In genomic region chr12:53478865-53479264, GRCh38 we compare ENCODE assay signal across 16 cellular contexts. TPM values are rescaled to one million over a fixed set of nuclear protein-coding genes. Genes with fewer than 3 reads are reported as not detected.
DNase-seq lines count a peak whose midpoint lies in the region; ATAC-seq, FAIRE-seq and TF ChIP-seq lines count a peak whose summit lies in the region.
"Had no signal": no experiment of that assay in that cellular context is flagged by ENCODE, and none has a peak within 500 bp of the region (broad histone marks: within the 10 kb centered on the region; RNA-seq: fewer than 3 reads in every experiment).

No MANE protein-coding gene starts in this region.

- intact Hi-C loops in IMR-90 (cut with micrococcal nuclease): no loop called here

- no peak overlapping the region for H2BK120ac ChIP-seq in IMR-90 (ENCODE audit: low read depth, low read length)

- no peak overlapping the region for H3K56ac ChIP-seq in IMR-90 (ENCODE audit: extremely low read depth, insufficient read depth, low read length)

- H3K27me3 ChIP-seq in IMR-90 (ENCODE audit: control insufficient read depth, insufficient read depth, low read length): no peaks in the 10 kb centered on the region
- no peaks in the 10 kb centered on the region for H3K27me3 ChIP-seq in foreskin keratinocyte
- H3K27me3 ChIP-seq in tibial nerve: no peaks in the 10 kb centered on the region
- H3K27me3 ChIP-seq: spleen had no signal

- no TSS peak for BruUV-seq in IMR-90 (replicated peaks; lab: Mats Ljungman, UMichigan)

- in situ Hi-C loops in IMR-90 (cut with MboI; ENCODE audit: low sequenced_read_pairs): no loop called here

- H4K8ac ChIP-seq in IMR-90 (ENCODE audit: low read depth in 2 of 2, low read length in 2 of 2): no peak overlapping the region

- H3K27ac Mint-ChIP-seq in central memory CD8-positive, alpha-beta T cell (ENCODE audit: low read depth): peak overlapping the region; percentile 22
- H3K27ac Mint-ChIP-seq in nephron progenitor cell: peak overlapping the region; percentile 54

- peaks cover 79% of the 10 kb centered on the region for H3K36me3 ChIP-seq in IMR-90 (ENCODE audit: control insufficient read depth, insufficient read depth, low read length)
- H3K36me3 ChIP-seq in tibial nerve: peaks cover 0 to 93% (median 33%) of the 10 kb centered on the region in 3 donors

- TF ChIP-seq EP300 in A549 (IDR thresholded peaks at IDR 0.05) (no peak), tibial nerve (IDR thresholded peaks at IDR 0.05) (no peak)

- no peak overlapping the region for H4K91ac ChIP-seq in IMR-90 (ENCODE audit: insufficient read depth, low read depth, low read length)

- peaks cover 81% of the 10 kb centered on the region for H3K36me3 Mint-ChIP-seq in central memory CD8-positive, alpha-beta T cell (ENCODE audit: insufficient read depth)
- H3K36me3 Mint-ChIP-seq in nephron progenitor cell (ENCODE audit: low read depth): peaks cover 70% of the 10 kb centered on the region

- H3K9me1 ChIP-seq in IMR-90 (ENCODE audit: insufficient read depth, low read length): peaks cover 4% of the 10 kb centered on the region; the same call in 1 of the 2 replicates

- no peak overlapping the region for H2BK5ac ChIP-seq in IMR-90 (ENCODE audit: low read depth, low read length, poor library complexity, severe bottlenecking)

- CTCF ChIA-PET in A549 (lab: Yijun Ruan, JAX) (interaction anchor here (0.7 to 5.0 kb wide), 10 partner anchors 9 to 267 kb away, joined by 3 to 46 read pairs (median 4); partner anchors contain the start of gene TARBP2), IMR-90 (lab: Yijun Ruan, JAX) (no interaction called here)

- FAIRE-seq in A549 (lab: Jason Lieb, UNC): no peak
- FAIRE-seq: endothelial cell of umbilical vein had no signal

- POLR2A ChIA-PET in A549 (lab: Yijun Ruan, JAX): interaction anchor here (0.6 to 2.7 kb wide), 3 partner anchors 22 to 126 kb away, joined by 3 to 10 read pairs (median 3); partner anchors contain the start of genes PRR13 and TARBP2
- POLR2A ChIA-PET in IMR-90 (lab: Charles Lee; ENCODE audit: unreplicated experiment): interaction anchor here (0.5 to 0.6 kb wide), 2 partner anchors 14 to 28 kb away, joined by 3 to 13 read pairs; no protein-coding TSS in a partner anchor

- no peak overlapping the region for H2AK5ac ChIP-seq in IMR-90 (ENCODE audit: low read depth, low read length)

- no peak overlapping the region for H2BK20ac ChIP-seq in IMR-90 (ENCODE audit: low read depth, low read length)

- no peak overlapping the region for H3K18ac ChIP-seq in IMR-90 (ENCODE audit: low read depth, low read length)

- WGBS in A549 (ENCODE audit: missing lambda C conversion rate): 79% methylated on average over 1 of the region's 1 CpG
- WGBS in IMR-90 (ENCODE audit: extremely low coverage in 2 of 2, insufficient read length in 1 of 2), 2 experiments: 100% methylated on average over 1 of the region's 1 CpG; no CpG with 5 or more reads in 1 of the 2 experiments
- WGBS in tibial nerve, 2 donors: 21 to 58% methylated on average over 1 of the region's 1 CpG

- dilution Hi-C loops in IMR-90 (cut with HindIII; ENCODE audit: low sequenced_read_pairs, unreplicated experiment): no loop called here

- H3K4me3 ChIP-seq in A549 (no peak overlapping the region), IMR-90 (ENCODE audit: insufficient read depth, low read depth, low read length) (no peak overlapping the region), tibial nerve (no peak overlapping the region)
- H3K4me3 ChIP-seq: lower lobe of right lung, spleen had no signal

- H3K9me3 Mint-ChIP-seq in central memory CD8-positive, alpha-beta T cell: no peaks in the 10 kb centered on the region
- no peaks in the 10 kb centered on the region for H3K9me3 Mint-ChIP-seq in nephron progenitor cell

- TF ChIP-seq RAD21 in A549 (conservative IDR thresholded peaks at IDR 0.05 in 1 of 2, IDR thresholded peaks at IDR 0.05 in 1 of 2): no peak
- no peak for TF ChIP-seq RAD21 in IMR-90 (IDR thresholded peaks at IDR 0.05; ENCODE audit: low read length)

- H3K27ac ChIP-seq in A549 (no peak overlapping the region), IMR-90 (ENCODE audit: insufficient read depth, low read length) (no peak overlapping the region), foreskin keratinocyte (no peak overlapping the region), tibial nerve (peak overlapping the region in 2 of 4 donors; percentile 56 to 65)
- H3K27ac ChIP-seq: lower lobe of right lung had no signal

- no peak overlapping the region for H3K4me2 ChIP-seq in A549
- H3K4me2 ChIP-seq in IMR-90 (ENCODE audit: low read depth, low read length): no peak overlapping the region

- TF ChIP-seq POLR2A in A549 (IDR thresholded peaks at IDR 0.05; ENCODE audit: low read length): no peak
- TF ChIP-seq POLR2A in IMR-90 (IDR thresholded peaks at IDR 0.05; ENCODE audit: low read depth, low read length): no peak
- TF ChIP-seq POLR2A in tibial nerve (IDR thresholded peaks at IDR 0.05): no peak

- peaks cover 23% of the 10 kb centered on the region for H3K4me1 Mint-ChIP-seq in central memory CD8-positive, alpha-beta T cell
- H3K4me1 Mint-ChIP-seq in nephron progenitor cell: peaks cover 24% of the 10 kb centered on the region

- no peak overlapping the region for H4K5ac ChIP-seq in IMR-90 (ENCODE audit: low read depth, low read length)

- peak overlapping the region; percentile 34; the same call in 1 of the 2 replicates for H3K14ac ChIP-seq in IMR-90 (replicated peaks; ENCODE audit: low read depth, low read length)

- H3K4ac ChIP-seq in IMR-90 (ENCODE audit: low read depth, low read length): no peak overlapping the region

- DNase-seq in A549 (ENCODE audit: low read depth in 1 of 2, low spot score in 1 of 2) (no peak), IMR-90 (no peak), nephron progenitor cell (no peak), foreskin keratinocyte (no peak), tibial nerve (ENCODE audit: low spot score in 2 of 2) (no peak)
- DNase-seq in central memory CD8-positive, alpha-beta T cell (ENCODE audit: low spot score in 2 of 2): no peak
- DNase-seq: activated CD4-positive, alpha-beta T cell treated with anti-CD3 and anti-CD28 coated beads, Interleukin-2, amount 50 U/mL, for 4 hours; activated effector memory CD4-positive, alpha-beta T cell treated with anti-CD3 and anti-CD28 coated beads, Interleukin-2, amount 50 U/mL, for 16 hours; lower lobe of right lung; NCI-H2081; NCI-H774; nucleus accumbens; spleen had no signal

- H3K4me1 ChIP-seq in A549 (peaks cover 59% of the 10 kb centered on the region), IMR-90 (ENCODE audit: control insufficient read depth, insufficient read depth, low read length) (peaks cover 19% of the 10 kb centered on the region), foreskin keratinocyte (peaks cover 14% of the 10 kb centered on the region), tibial nerve (peaks cover 0 to 87% (median 30%) of the 10 kb centered on the region in 4 donors)

- no peak overlapping the region for H3K4me3 Mint-ChIP-seq in central memory CD8-positive, alpha-beta T cell
- no peak overlapping the region for H3K4me3 Mint-ChIP-seq in nephron progenitor cell

- H3K79me1 ChIP-seq in IMR-90 (ENCODE audit: low read depth in 1 of 2, low read length in 2 of 2): peaks cover 32 to 86% of the 10 kb centered on the region in 2 experiments

- no peaks in the 10 kb centered on the region for H3K27me3 Mint-ChIP-seq in central memory CD8-positive, alpha-beta T cell
- no peaks in the 10 kb centered on the region for H3K27me3 Mint-ChIP-seq in nephron progenitor cell (ENCODE audit: low read depth, poor library complexity)

- H3K23ac ChIP-seq in IMR-90 (ENCODE audit: low read depth, low read length): peak overlapping the region; percentile 45; the same call in 1 of the 2 replicates

- H2AFZ ChIP-seq in IMR-90 (replicated peaks; ENCODE audit: low read length, poor library complexity): no peak overlapping the region

- H4K20me1 ChIP-seq in IMR-90 (ENCODE audit: insufficient read depth, low read length): peaks cover 94% of the 10 kb centered on the region

- no peak overlapping the region for H2BK15ac ChIP-seq in IMR-90 (ENCODE audit: low read depth, low read length)

- H3K9ac ChIP-seq in IMR-90 (ENCODE audit: low read depth, low read length): no peak overlapping the region

- H2AK9ac ChIP-seq in IMR-90 (replicated peaks; ENCODE audit: low read depth, low read length, poor library complexity): no peak overlapping the region

- TF ChIP-seq CTCF in A549 (IDR thresholded peaks at IDR 0.05) (no peak), IMR-90 (conservative IDR thresholded peaks at IDR 0.05; ENCODE audit: low read depth, low read length) (no peak), nephron progenitor cell (IDR thresholded peaks at IDR 0.05) (no peak), foreskin keratinocyte (conservative IDR thresholded peaks at IDR 0.05) (no peak), tibial nerve (IDR thresholded peaks at IDR 0.05) (no peak)

- H3K9me3 ChIP-seq in A549: no peaks in the 10 kb centered on the region
- H3K9me3 ChIP-seq in IMR-90 (ENCODE audit: control insufficient read depth, insufficient read depth, low read length): no peaks in the 10 kb centered on the region
- H3K9me3 ChIP-seq in tibial nerve: no peaks in the 10 kb centered on the region
- H3K9me3 ChIP-seq: lower lobe of right lung, spleen had no signal

- ATAC-seq in A549 (no peak), IMR-90 (ENCODE audit: low read depth) (no peak), GM19351 (IDR thresholded peaks at IDR 0.05; ENCODE audit: unreplicated experiment) (no peak), foreskin keratinocyte (no peak), HG03135 (IDR thresholded peaks at IDR 0.05; ENCODE audit: unreplicated experiment) (no peak)
- no peak for ATAC-seq in central memory CD8-positive, alpha-beta T cell (replicated peaks; ENCODE audit: extremely low read depth, poor library complexity, severe bottlenecking)

RNA-seq across cellular contexts. Expression of gene MAP3K12, which starts 20.4 kb away (rescaled TPM):
- polyA plus RNA-seq in A549 (2011; rRNA removed): 21.9 and 30.6 TPM in 2 replicates
- polyA plus RNA-seq in A549 (2012; cell fraction: cytosol; rRNA removed): 20.1 and 23.0 TPM in 2 replicates
- polyA plus RNA-seq in A549 (2012; cell fraction: nucleus; rRNA removed): 110 and 113 TPM in 2 replicates
- 14.0 to 18.7 TPM (median 16.1 TPM) in 3 replicates for polyA plus RNA-seq in A549 (2017; fragmentation: RNase III; extraction: RNeasy Plus Mini Kit Qiagen cat#74134 plus additional on column Dnase treatment)
- polyA minus RNA-seq in A549 (2011; rRNA and poly(A)+ RNA removed): 29.2 and 40.6 TPM in 2 replicates
- total RNA-seq in IMR-90 (2012; rRNA removed): 20.6 and 29.0 TPM in 2 replicates
- polyA plus RNA-seq in IMR-90 (2012; rRNA removed): 48.6 and 52.5 TPM in 2 replicates
- polyA plus RNA-seq in IMR-90 (2012; cell fraction: cytosol; rRNA removed): 18.8 and 22.6 TPM in 2 replicates
- polyA plus RNA-seq in IMR-90 (2012; cell fraction: nucleus; rRNA removed; ENCODE audit: low replicate concordance): 284 and 449 TPM in 2 replicates
- 11.3 and 13.3 TPM in 2 replicates for total RNA-seq in foreskin keratinocyte
- polyA plus RNA-seq in foreskin keratinocyte: 10.0 and 10.4 TPM in 2 replicates
- total RNA-seq in tibial nerve: 10 to 100 TPM; 35.6 to 95.1 (median 58.3) TPM

RNA-seq across cellular contexts. Expression of gene TARBP2, which starts 22.2 kb away (rescaled TPM):
- polyA plus RNA-seq in A549 (2011; rRNA removed) (41.5 and 51.2 TPM in 2 replicates), A549 (2017; fragmentation: RNase III; extraction: RNeasy Plus Mini Kit Qiagen cat#74134 plus additional on column Dnase treatment) (43.7 to 50.4 TPM (median 49.9 TPM) in 3 replicates), IMR-90 (2012; rRNA removed) (46.1 and 49.6 TPM in 2 replicates), foreskin keratinocyte (46.7 and 49.6 TPM in 2 replicates)
- polyA plus RNA-seq in A549 (2012; cell fraction: cytosol; rRNA removed): 91.9 and 106 TPM in 2 replicates
- 170 and 176 TPM in 2 replicates for polyA plus RNA-seq in A549 (2012; cell fraction: nucleus; rRNA removed)
- polyA minus RNA-seq in A549 (2011; rRNA and poly(A)+ RNA removed): 39.4 and 49.2 TPM in 2 replicates
- total RNA-seq in IMR-90 (2012; rRNA removed) (27.4 and 27.8 TPM in 2 replicates), foreskin keratinocyte (46.4 and 48.0 TPM in 2 replicates), tibial nerve (10 to 100 TPM; 25.3 to 56.4 (median 36.1) TPM)
- polyA plus RNA-seq in IMR-90 (2012; cell fraction: cytosol; rRNA removed): 31.9 and 38.5 TPM in 2 replicates
- polyA plus RNA-seq in IMR-90 (2012; cell fraction: nucleus; rRNA removed; ENCODE audit: low replicate concordance): 128 and 140 TPM in 2 replicates

RNA-seq across cellular contexts. Expression of gene PCBP2, which starts 27.0 kb away (rescaled TPM):
- polyA plus RNA-seq in A549 (2011; rRNA removed): 367 and 604 TPM in 2 replicates
- 705 and 750 TPM in 2 replicates for polyA plus RNA-seq in A549 (2012; cell fraction: cytosol; rRNA removed)
- 500 and 631 TPM in 2 replicates for polyA plus RNA-seq in A549 (2012; cell fraction: nucleus; rRNA removed)
- 546 to 553 TPM (median 551 TPM) in 3 replicates for polyA plus RNA-seq in A549 (2017; fragmentation: RNase III; extraction: RNeasy Plus Mini Kit Qiagen cat#74134 plus additional on column Dnase treatment)
- polyA minus RNA-seq in A549 (2011; rRNA and poly(A)+ RNA removed): 1,540 and 1,566 TPM in 2 replicates
- 190 and 198 TPM in 2 replicates for total RNA-seq in IMR-90 (2012; rRNA removed)
- polyA plus RNA-seq in IMR-90 (2012; rRNA removed): 409 and 586 TPM in 2 replicates
- 248 and 496 TPM in 2 replicates for polyA plus RNA-seq in IMR-90 (2012; cell fraction: cytosol; rRNA removed)
- polyA plus RNA-seq in IMR-90 (2012; cell fraction: nucleus; rRNA removed; ENCODE audit: low replicate concordance): 390 and 761 TPM in 2 replicates
- 378 and 396 TPM in 2 replicates for total RNA-seq in foreskin keratinocyte
- 422 and 510 TPM in 2 replicates for polyA plus RNA-seq in foreskin keratinocyte
- 100 to 1,000 TPM; 414 to 583 (median 490) TPM for total RNA-seq in tibial nerve

RNA-seq across cellular contexts. Expression of gene NPFF, which starts 28.4 kb away (rescaled TPM):
- polyA plus RNA-seq in A549 (2011; rRNA removed): 0.17 TPM in 1 of 2 replicates, not detected in the other
- 0.26 and 0.46 TPM in 2 replicates for polyA plus RNA-seq in A549 (2012; cell fraction: cytosol; rRNA removed)
- polyA plus RNA-seq in A549 (2012; cell fraction: nucleus; rRNA removed): 1.4 and 1.6 TPM in 2 replicates
- not detected in 3 replicates for polyA plus RNA-seq in A549 (2017; fragmentation: RNase III; extraction: RNeasy Plus Mini Kit Qiagen cat#74134 plus additional on column Dnase treatment)
- not detected in 2 replicates for polyA minus RNA-seq in A549 (2011; rRNA and poly(A)+ RNA removed)
- total RNA-seq in IMR-90 (2012; rRNA removed): not detected in 2 replicates
- polyA plus RNA-seq in IMR-90 (2012; rRNA removed): not detected in 2 replicates
- not detected in 2 replicates for polyA plus RNA-seq in IMR-90 (2012; cell fraction: cytosol; rRNA removed)
- 0.87 TPM in 1 of 2 replicates, not detected in the other for polyA plus RNA-seq in IMR-90 (2012; cell fraction: nucleus; rRNA removed; ENCODE audit: low replicate concordance)
- not detected in 2 replicates for total RNA-seq in foreskin keratinocyte
- polyA plus RNA-seq in foreskin keratinocyte: 0.18 TPM in 1 of 2 replicates, not detected in the other
- total RNA-seq in tibial nerve: not detected
- total RNA-seq: endothelial cell of umbilical vein, lower lobe of right lung, spleen had no signal
- polyA plus RNA-seq: endothelial cell of umbilical vein had no signal

RNA-seq across cellular contexts. Expression of gene PRR13, which starts 37.3 kb away (rescaled TPM):
- 203 and 257 TPM in 2 replicates for polyA plus RNA-seq in A549 (2011; rRNA removed)
- polyA plus RNA-seq in A549 (2012; cell fraction: cytosol; rRNA removed): 214 and 245 TPM in 2 replicates
- 99.6 and 118 TPM in 2 replicates for polyA plus RNA-seq in A549 (2012; cell fraction: nucleus; rRNA removed)
- 210 to 248 TPM (median 221 TPM) in 3 replicates for polyA plus RNA-seq in A549 (2017; fragmentation: RNase III; extraction: RNeasy Plus Mini Kit Qiagen cat#74134 plus additional on column Dnase treatment)
- polyA minus RNA-seq in A549 (2011; rRNA and poly(A)+ RNA removed): 200 and 213 TPM in 2 replicates
- total RNA-seq in IMR-90 (2012; rRNA removed): 25.5 and 31.4 TPM in 2 replicates
- 95.7 and 114 TPM in 2 replicates for polyA plus RNA-seq in IMR-90 (2012; rRNA removed)
- polyA plus RNA-seq in IMR-90 (2012; cell fraction: cytosol; rRNA removed): 64.4 and 67.7 TPM in 2 replicates
- polyA plus RNA-seq in IMR-90 (2012; cell fraction: nucleus; rRNA removed; ENCODE audit: low replicate concordance): 27.8 and 46.6 TPM in 2 replicates
- total RNA-seq in foreskin keratinocyte: 139 TPM in 2 replicates
- 204 and 208 TPM in 2 replicates for polyA plus RNA-seq in foreskin keratinocyte
- total RNA-seq in tibial nerve: 100 to 1,000 TPM in 1 of 4 donors, 10 to 100 TPM in 3; 54.6 to 125 (median 57.0) TPM
